In the genomic region with DNA sequence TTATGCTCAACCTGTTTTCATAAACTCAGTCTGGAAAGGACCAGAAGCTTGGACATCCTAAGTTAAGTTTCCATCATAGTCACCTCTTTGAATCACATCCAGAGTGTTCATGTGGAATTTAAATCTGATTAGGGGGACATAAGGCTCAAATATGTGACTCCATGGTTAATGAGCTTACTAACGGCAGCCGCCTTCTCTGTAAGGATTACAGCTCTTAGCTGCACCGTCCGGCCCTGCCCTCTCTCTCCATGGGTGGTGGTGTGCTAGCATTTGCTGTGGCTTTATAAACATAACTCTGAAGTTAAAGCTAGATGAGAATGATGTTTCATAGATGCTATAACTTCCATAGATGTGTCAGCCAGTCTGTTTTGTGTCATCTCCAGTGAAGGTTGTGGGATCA, we compare ENCODE assay signal across 31 cellular contexts.
"Had no signal": no experiment of that assay in that cellular context is flagged by ENCODE, and none has a peak within 500 bp of the region (broad histone marks: within the 10 kb centered on the region; RNA-seq: fewer than 3 reads in every experiment).

No MANE protein-coding gene starts in this region.

- DNase-seq: activated CD4-positive, alpha-beta T cell treated with anti-CD3 and anti-CD28 coated beads for 48 hours; activated CD4-positive, alpha-beta T cell treated with anti-CD3 and anti-CD28 coated beads, Interleukin-2, amount 50 U/mL, for 48 hours; activated CD8-positive, alpha-beta memory T cell treated with anti-CD3 and anti-CD28 coated beads for 24 hours; activated gamma-delta T cell; activated naive CD4-positive, alpha-beta T cell treated with anti-CD3 and anti-CD28 coated beads, Interleukin-2, amount 10 ng/mL, durations not matched to agents 7 days and 5 days; amniotic stem cell; caudate nucleus; effector CD8-positive, alpha-beta T cell; esophagus squamous epithelium; foreskin melanocyte; left lung; nephron progenitor cell; nucleus accumbens; pancreas; retina; sigmoid colon; small intestine; stimulated activated CD4-positive, alpha-beta T cell treated with anti-CD3 and anti-CD28 coated beads, Interleukin-1b, Interleukin-23, amount 100 ng/mL, for 48 hours; stimulated activated CD4-positive, alpha-beta T cell treated with anti-CD3 and anti-CD28 coated beads, Interleukin-4, amount 100 ng/mL, for 4 hours; stimulated activated CD8-positive, alpha-beta memory T cell treated with anti-CD3 and anti-CD28 coated beads, Interleukin-4, amount 100 ng/mL, for 48 hours; stomach; thyroid gland; upper lobe of left lung had no signal

- H3K4me3 Mint-ChIP-seq: activated naive CD4-positive, alpha-beta T cell treated with anti-CD3 and anti-CD28 coated beads, Interleukin-2, amount 10 ng/mL, durations not matched to agents 7 days and 5 days; dendritic cell treated with granulocyte-macrophage colony-stimulating factor and Interleukin-4, amounts not matched to agents 40 ng/mL and 50 ng/mL, for 4 days; nephron progenitor cell; stimulated activated memory B cell treated with anti-CD40 and anti-IgM and Interleukin-4, amounts not matched to agents 10 μg/mL and 1 μg/mL and 100 μg/mL, for 72 hours had no signal

- FAIRE-seq: astrocyte, endometrium, islet of Langerhans, pancreas, small intestine had no signal

- H3K27me3 ChIP-seq: esophagus squamous epithelium, left lung, pancreas, sigmoid colon, stomach, thyroid gland, upper lobe of left lung, vagina had no signal

- H3K4me3 ChIP-seq: esophagus squamous epithelium, left lung, lung, pancreas, prostate gland, sigmoid colon, stomach, thyroid gland, upper lobe of left lung, vagina had no signal

- H3K4me1 Mint-ChIP-seq: activated naive CD4-positive, alpha-beta T cell treated with anti-CD3 and anti-CD28 coated beads, Interleukin-2, amount 10 ng/mL, durations not matched to agents 7 days and 5 days had no signal

- H3K4me1 ChIP-seq: left lung, pancreas, prostate gland, thyroid gland had no signal

- H3K9me3 ChIP-seq: esophagus squamous epithelium, left lung, pancreas, prostate gland, sigmoid colon, stomach, thyroid gland, upper lobe of left lung, vagina had no signal

- H3K36me3 ChIP-seq: prostate gland had no signal

- H3K27me3 Mint-ChIP-seq: dendritic cell treated with granulocyte-macrophage colony-stimulating factor and Interleukin-4, amounts not matched to agents 40 ng/mL and 50 ng/mL, for 4 days; stimulated activated memory B cell treated with anti-CD40 and anti-IgM and Interleukin-4, amounts not matched to agents 10 μg/mL and 1 μg/mL and 100 μg/mL, for 72 hours had no signal

- H3K9me3 Mint-ChIP-seq: activated naive CD4-positive, alpha-beta T cell treated with anti-CD3 and anti-CD28 coated beads, Interleukin-2, amount 10 ng/mL, durations not matched to agents 7 days and 5 days; dendritic cell treated with granulocyte-macrophage colony-stimulating factor and Interleukin-4, amounts not matched to agents 40 ng/mL and 50 ng/mL, for 4 days; nephron progenitor cell; stimulated activated memory B cell treated with anti-CD40 and anti-IgM and Interleukin-4, amounts not matched to agents 10 μg/mL and 1 μg/mL and 100 μg/mL, for 72 hours had no signal

- H3K27ac Mint-ChIP-seq: activated naive CD4-positive, alpha-beta T cell treated with anti-CD3 and anti-CD28 coated beads, Interleukin-2, amount 10 ng/mL, durations not matched to agents 7 days and 5 days; dendritic cell treated with granulocyte-macrophage colony-stimulating factor and Interleukin-4, amounts not matched to agents 40 ng/mL and 50 ng/mL, for 4 days; stimulated activated memory B cell treated with anti-CD40 and anti-IgM and Interleukin-4, amounts not matched to agents 10 μg/mL and 1 μg/mL and 100 μg/mL, for 72 hours had no signal

- H3K36me3 Mint-ChIP-seq: activated naive CD4-positive, alpha-beta T cell treated with anti-CD3 and anti-CD28 coated beads, Interleukin-2, amount 10 ng/mL, durations not matched to agents 7 days and 5 days had no signal

- H3K27ac ChIP-seq: left lung, pancreas, prostate gland, sigmoid colon, stomach, thyroid gland, upper lobe of left lung, vagina had no signal
